22 cellular contexts compared by ENCODE assay signal in the genomic region with DNA sequence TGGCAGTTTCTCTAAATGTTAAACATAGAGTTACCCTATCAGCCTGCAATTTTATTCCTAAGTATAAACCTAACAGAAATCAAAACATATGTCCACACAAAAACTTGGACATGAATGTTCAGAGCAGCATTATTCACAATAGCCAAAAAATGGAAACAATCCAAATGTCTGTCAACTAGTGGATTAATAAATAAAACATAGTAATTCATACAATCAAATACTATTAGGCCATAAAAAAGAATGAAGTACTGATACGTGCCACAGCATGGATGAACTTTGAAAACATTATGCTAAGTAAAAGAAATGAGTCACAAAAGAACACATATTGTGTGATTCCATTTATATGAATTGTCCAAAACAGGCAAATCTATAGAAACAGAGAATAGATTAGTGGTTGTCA.
A peak's percentile ranks its signal among the peaks of the same experiment; 100 is the strongest.
DNase-seq lines count a peak whose midpoint lies in the region; ATAC-seq, FAIRE-seq and TF ChIP-seq lines count a peak whose summit lies in the region.
"Had no signal": no experiment of that assay in that cellular context is flagged by ENCODE, and none has a peak within 500 bp of the region (broad histone marks: within the 10 kb centered on the region; RNA-seq: fewer than 3 reads in every experiment).

No MANE protein-coding gene starts in this region.

- H3K27me3 ChIP-seq in bronchial epithelial cell (ENCODE audit: control insufficient read depth, insufficient read depth, low read length) = no peaks in the 10 kb centered on the region
- H3K27me3 ChIP-seq: BLaER1 treated with 17β-estradiol and CSF1 and Interleukin-3, amounts not matched to agents 10 nM and 100 nM had no signal

- no peak overlapping the region for H3K4me3 ChIP-seq in bronchial epithelial cell (ENCODE audit: low read depth, low read length)
- no peak overlapping the region for H3K4me3 ChIP-seq in epithelial cell of esophagus (ENCODE audit: low read length)
- H3K4me3 ChIP-seq: BLaER1 treated with 17β-estradiol and CSF1 and Interleukin-3, amounts not matched to agents 10 nM and 100 nM had no signal

- H3K4me3 Mint-ChIP-seq in stimulated activated naive B cell treated with anti-CD40 and anti-IgM and Interleukin-4, amounts not matched to agents 10 μg/mL and 1 μg/mL and 100 μg/mL, for 72 hours = no peak overlapping the region
- H3K4me3 Mint-ChIP-seq: B cell; CD4-positive, alpha-beta T cell; CD8-positive, alpha-beta T cell had no signal

- H3K36me3 ChIP-seq in bronchial epithelial cell (ENCODE audit: control insufficient read depth, insufficient read depth, low read length) = no peaks in the 10 kb centered on the region
- H3K36me3 ChIP-seq: BLaER1 treated with 17β-estradiol and CSF1 and Interleukin-3, amounts not matched to agents 10 nM and 100 nM had no signal

- peak; percentile 57 for DNase-seq in NCI-H446 treated with DMSO at 0.1 percent for 48 hours (lab: John Stamatoyannopoulos, UW)
- peak; percentile 61 for DNase-seq in bronchial epithelial cell (ENCODE audit: low read depth)
- DNase-seq in epithelial cell of esophagus (ENCODE audit: low read depth) = peak; percentile 35
- DNase-seq in UCSD-AML1 (lab: John Stamatoyannopoulos, UW; ENCODE audit: unreplicated experiment) = no peak
- no peak for DNase-seq in posterior vena cava (ENCODE audit: low spot score)
- DNase-seq in stimulated activated naive B cell treated with anti-CD40 and anti-IgM and Interleukin-4, amounts not matched to agents 10 μg/mL and 1 μg/mL and 100 μg/mL, for 72 hours = no peak
- DNase-seq in NCI-H2081 (lab: John Stamatoyannopoulos, UW) = no peak
- DNase-seq: 8988T; AML-193; Caco-2; Calu3; CD4-positive, alpha-beta T cell; CD8-positive, alpha-beta T cell; DMS79 treated with DMSO at 0.1 percent for 48 hours; GF-D8 had no signal

- TF ChIP-seq CTCF in bronchial epithelial cell (IDR thresholded peaks at IDR 0.05; ENCODE audit: insufficient read depth, low read length, severe bottlenecking) (no peak), epithelial cell of esophagus (IDR thresholded peaks at IDR 0.05; ENCODE audit: insufficient read depth, low read depth, low read length, missing control alignments) (no peak)

- no peaks in the 10 kb centered on the region for H3K36me3 Mint-ChIP-seq in stimulated activated naive B cell treated with anti-CD40 and anti-IgM and Interleukin-4, amounts not matched to agents 10 μg/mL and 1 μg/mL and 100 μg/mL, for 72 hours
- H3K36me3 Mint-ChIP-seq: CD8-positive, alpha-beta T cell had no signal

- intact Hi-C loops in posterior vena cava (cut with DNase I) = no loop called here

- H3K27me3 Mint-ChIP-seq in stimulated activated naive B cell treated with anti-CD40 and anti-IgM and Interleukin-4, amounts not matched to agents 10 μg/mL and 1 μg/mL and 100 μg/mL, for 72 hours = peaks cover 0 to 3% of the 10 kb centered on the region in 2 donors

- no peak for FAIRE-seq in bronchial epithelial cell (lab: Jason Lieb, UNC)
- FAIRE-seq: A204.1, D721Med, G401.6, GM12891, GM19239 had no signal

- H3K4me1 Mint-ChIP-seq in stimulated activated naive B cell treated with anti-CD40 and anti-IgM and Interleukin-4, amounts not matched to agents 10 μg/mL and 1 μg/mL and 100 μg/mL, for 72 hours = no peaks in the 10 kb centered on the region
- H3K4me1 Mint-ChIP-seq: B cell had no signal

- ATAC-seq in stimulated activated naive B cell treated with anti-CD40 and anti-IgM and Interleukin-4, amounts not matched to agents 10 μg/mL and 1 μg/mL and 100 μg/mL, for 72 hours (replicated peaks) = no peak
- ATAC-seq: CD8-positive, alpha-beta T cell had no signal

- H3K27ac Mint-ChIP-seq in stimulated activated naive B cell treated with anti-CD40 and anti-IgM and Interleukin-4, amounts not matched to agents 10 μg/mL and 1 μg/mL and 100 μg/mL, for 72 hours = no peak overlapping the region
- H3K27ac Mint-ChIP-seq: B cell; CD4-positive, alpha-beta T cell; CD8-positive, alpha-beta T cell had no signal

- H3K9me3 Mint-ChIP-seq in stimulated activated naive B cell treated with anti-CD40 and anti-IgM and Interleukin-4, amounts not matched to agents 10 μg/mL and 1 μg/mL and 100 μg/mL, for 72 hours = peaks cover 6 to 12% of the 10 kb centered on the region in 2 donors

Comparison
In these comparisons a context has a peak if more than half of its experiments do, and no peak if none do; other contexts are left out.
1. DNase-seq: peak in NCI-H446 treated with DMSO at 0.1 percent for 48 hours (single experiment), bronchial epithelial cell (single experiment) and epithelial cell of esophagus (single experiment); none in UCSD-AML1 (single experiment), posterior vena cava (single experiment), stimulated activated naive B cell treated with anti-CD40 and anti-IgM and Interleukin-4, amounts not matched to agents 10 μg/mL and 1 μg/mL and 100 μg/mL, for 72 hours (single experiment) and NCI-H2081 (0 of 2).